Comparison of ENCODE assay signal across 20 cellular contexts in genomic region chr2:10522726-10523405, GRCh38.
"Had no signal": no experiment of that assay in that cellular context is flagged by ENCODE, and none has a peak within 500 bp of the region (broad histone marks: within the 10 kb centered on the region; RNA-seq: fewer than 3 reads in every experiment).

No MANE protein-coding gene starts in this region.

- H3K27me3 Mint-ChIP-seq: activated CD4-positive, alpha-beta memory T cell treated with anti-CD3 and anti-CD28 coated beads for 36 hours; activated T-helper 17 cell treated with anti-CD3 and anti-CD28 coated beads, Interleukin-2, amount 50 U/mL, for 72 hours had no signal

- H3K4me3 ChIP-seq: body of pancreas, dorsolateral prefrontal cortex, gastrocnemius medialis, left ventricle myocardium inferior, stomach, vagina had no signal

- DNase-seq: activated B cell treated with CpG ODN at 0.5 μM for 24 hours; activated CD4-positive, alpha-beta memory T cell treated with anti-CD3 and anti-CD28 coated beads for 36 hours; activated CD4-positive, alpha-beta T cell treated with anti-CD3 and anti-CD28 coated beads for 4 hours; activated naive CD4-positive, alpha-beta T cell treated with anti-CD3 and anti-CD28 coated beads for 36 hours; caudate nucleus; erythroblast; gastrocnemius medialis; kidney glomerular epithelial cell; left ventricle myocardium inferior; mammary epithelial cell; nucleus accumbens; stomach; trophoblast cell had no signal

- H3K27ac Mint-ChIP-seq: activated B cell treated with CpG ODN at 0.5 μM for 24 hours; activated CD4-positive, alpha-beta memory T cell treated with anti-CD3 and anti-CD28 coated beads for 36 hours; activated naive CD4-positive, alpha-beta T cell treated with anti-CD3 and anti-CD28 coated beads for 36 hours; activated T-helper 17 cell treated with anti-CD3 and anti-CD28 coated beads, Interleukin-2, amount 50 U/mL, for 72 hours had no signal

- H3K4me1 ChIP-seq: body of pancreas, gastrocnemius medialis, left ventricle myocardium inferior, stomach, vagina had no signal

- H3K9me3 ChIP-seq: body of pancreas, gastrocnemius medialis, left ventricle myocardium inferior, SK-N-SH, stomach, vagina had no signal

- H3K4me2 ChIP-seq: SK-N-SH had no signal

- FAIRE-seq: colon, endometrium had no signal

- ATAC-seq: activated T-helper 17 cell treated with anti-CD3 and anti-CD28 coated beads, Interleukin-2, amount 50 U/mL, for 72 hours; body of pancreas; gastrocnemius medialis had no signal

- H3K27me3 ChIP-seq: body of pancreas, gastrocnemius medialis, stomach, vagina had no signal

- H3K36me3 Mint-ChIP-seq: activated CD4-positive, alpha-beta memory T cell treated with anti-CD3 and anti-CD28 coated beads for 36 hours had no signal

- H3K9ac ChIP-seq: SK-N-SH had no signal

- H3K9me3 Mint-ChIP-seq: activated B cell treated with CpG ODN at 0.5 μM for 24 hours; activated CD4-positive, alpha-beta memory T cell treated with anti-CD3 and anti-CD28 coated beads for 36 hours; activated naive CD4-positive, alpha-beta T cell treated with anti-CD3 and anti-CD28 coated beads for 36 hours; activated T-helper 17 cell treated with anti-CD3 and anti-CD28 coated beads, Interleukin-2, amount 50 U/mL, for 72 hours had no signal

- H3K36me3 ChIP-seq: gastrocnemius medialis, left ventricle myocardium inferior, stomach, vagina had no signal

- H3K27ac ChIP-seq: body of pancreas, dorsolateral prefrontal cortex, gastrocnemius medialis, left ventricle myocardium inferior, stomach, vagina had no signal

- H3K4me3 Mint-ChIP-seq: activated B cell treated with CpG ODN at 0.5 μM for 24 hours; activated CD4-positive, alpha-beta memory T cell treated with anti-CD3 and anti-CD28 coated beads for 36 hours; activated naive CD4-positive, alpha-beta T cell treated with anti-CD3 and anti-CD28 coated beads for 36 hours; activated T-helper 17 cell treated with anti-CD3 and anti-CD28 coated beads, Interleukin-2, amount 50 U/mL, for 72 hours had no signal

- H3K4me1 Mint-ChIP-seq: activated B cell treated with CpG ODN at 0.5 μM for 24 hours; activated T-helper 17 cell treated with anti-CD3 and anti-CD28 coated beads, Interleukin-2, amount 50 U/mL, for 72 hours had no signal
